In the genomic region with DNA sequence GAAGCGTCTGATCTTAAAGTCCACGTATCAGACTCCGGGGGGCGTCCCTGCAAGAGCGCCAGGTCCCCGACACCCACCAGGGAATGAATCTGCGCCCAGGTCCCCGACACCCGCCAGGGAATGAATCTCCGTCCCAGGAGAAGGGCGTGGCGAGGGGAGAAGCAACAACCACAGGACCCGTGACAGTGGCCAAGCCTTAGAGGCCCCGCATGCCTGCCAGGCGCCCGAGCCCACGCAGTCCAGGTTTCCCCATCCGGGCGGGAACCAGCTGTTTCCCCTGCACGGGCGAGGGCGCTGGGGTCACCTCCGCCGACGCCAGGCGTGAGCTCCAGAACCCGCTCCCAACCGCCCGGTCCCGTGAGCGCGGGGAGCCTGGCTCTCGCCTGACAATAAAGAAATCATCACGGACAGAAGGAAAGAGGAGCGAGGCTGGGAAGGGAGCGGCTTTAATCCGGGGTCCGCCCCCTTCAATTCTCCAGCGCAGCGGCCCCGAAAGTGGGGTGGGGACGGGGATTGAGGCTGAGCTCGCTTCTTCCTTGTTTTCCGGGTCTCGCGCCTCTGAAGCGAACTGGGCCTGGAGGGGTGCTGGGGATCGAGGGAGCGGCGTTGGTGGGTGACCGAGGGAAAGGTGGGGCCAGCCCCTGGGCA, we compare ENCODE assay signal across 8 cellular contexts. TPM values are rescaled to one million over a fixed set of nuclear protein-coding genes. Genes with fewer than 3 reads are reported as not detected.
A peak's percentile ranks its signal among the peaks of the same experiment; 100 is the strongest.
DNase-seq lines count a peak whose midpoint lies in the region; ATAC-seq and TF ChIP-seq lines count a peak whose summit lies in the region.

No MANE protein-coding gene starts in this region.

- peaks cover 20% of the 10 kb centered on the region for H3K4me1 ChIP-seq in BLaER1
- H3K4me1 ChIP-seq in HUES48 (ENCODE audit: control insufficient read depth, insufficient read depth, low read length), result no peaks in the 10 kb centered on the region
- H3K4me1 ChIP-seq in mesenchymal stem cell (ENCODE audit: control insufficient read depth, insufficient read depth, low read depth, low read length), result peaks cover 23% of the 10 kb centered on the region
- no peaks in the 10 kb centered on the region for H3K4me1 ChIP-seq in uterus

- in situ Hi-C loops in G401 (cut with HindIII; ENCODE audit: low sequenced_read_pairs), result no loop called here

- no peak overlapping the region for H3K18ac ChIP-seq in mesenchymal stem cell (ENCODE audit: low read depth in 1 of 2, low read length in 2 of 2)

- H3K9me3 Mint-ChIP-seq in chondrocyte (ENCODE audit: low read depth), result no peaks in the 10 kb centered on the region

- WGBS in mesenchymal stem cell, result 3% methylated on average over 47 of the region's 51 CpGs

- H2BK15ac ChIP-seq in mesenchymal stem cell (ENCODE audit: low read depth, poor library complexity, severe bottlenecking), result no peak overlapping the region

- H3K4me3 ChIP-seq in BLaER1 (peak overlapping the region; percentile 75), HUES48 (ENCODE audit: low read depth, low read length) (peak overlapping the region; percentile 54), mesenchymal stem cell (ENCODE audit: insufficient read depth in 1 of 2, low read depth in 1 of 2, low read length in 2 of 2) (peak overlapping the region; percentile 52 to 73), uterus (peak overlapping the region; percentile 43 to 48)

- no peak overlapping the region for H4K8ac ChIP-seq in mesenchymal stem cell (ENCODE audit: low read length)

- no peaks in the 10 kb centered on the region for H3K9me3 ChIP-seq in BLaER1
- no peaks in the 10 kb centered on the region; the same call in 1 of the 2 replicates for H3K9me3 ChIP-seq in HUES48 (ENCODE audit: control insufficient read depth, insufficient read depth, low read length)
- H3K9me3 ChIP-seq in mesenchymal stem cell (ENCODE audit: control insufficient read depth, low read length), result no peaks in the 10 kb centered on the region
- H3K9me3 ChIP-seq in uterus, result no peaks in the 10 kb centered on the region

- H3K27me3 ChIP-seq in BLaER1, result peaks cover 40% of the 10 kb centered on the region
- peaks cover 68% of the 10 kb centered on the region for H3K27me3 ChIP-seq in HUES48 (ENCODE audit: control insufficient read depth, insufficient read depth, low read length)
- H3K27me3 ChIP-seq in mesenchymal stem cell (ENCODE audit: control insufficient read depth in 1 of 2, insufficient read depth in 1 of 2, low read length in 2 of 2), result peaks cover 48 to 51% of the 10 kb centered on the region in 2 experiments
- H3K27me3 ChIP-seq in uterus, result no peaks in the 10 kb centered on the region

- TF ChIP-seq CTCF in chondrocyte (IDR thresholded peaks at IDR 0.05) (peak; percentile 18), uterus (IDR thresholded peaks at IDR 0.05) (no peak)

- peak overlapping the region; percentile 93 for H2AFZ ChIP-seq in mesenchymal stem cell (ENCODE audit: low read depth, low read length)

- H2BK5ac ChIP-seq in mesenchymal stem cell (ENCODE audit: low read depth, low read length, poor library complexity, severe bottlenecking), result no peak overlapping the region

- no peak overlapping the region for H3K4ac ChIP-seq in mesenchymal stem cell (ENCODE audit: low read depth in 1 of 2, low read length in 2 of 2)

- peaks cover 7% of the 10 kb centered on the region for H3K4me1 Mint-ChIP-seq in chondrocyte (ENCODE audit: low read depth)

- H3K36me3 Mint-ChIP-seq in chondrocyte (ENCODE audit: low read depth), result no peaks in the 10 kb centered on the region

- no peak for ATAC-seq in HG02885 (IDR thresholded peaks at IDR 0.05; ENCODE audit: poor library complexity, unreplicated experiment)

- H3K14ac ChIP-seq in mesenchymal stem cell (ENCODE audit: low read length in 2 of 2), result peak overlapping the region in 1 of 2 experiments; percentile 39

- peak overlapping the region in 1 of 2 experiments; percentile 58 for H2BK12ac ChIP-seq in mesenchymal stem cell (ENCODE audit: low read length in 2 of 2)

- no peaks in the 10 kb centered on the region for H3K79me1 ChIP-seq in mesenchymal stem cell (replicated peaks; ENCODE audit: low read length, poor library complexity, severe bottlenecking)

- H3K23ac ChIP-seq in mesenchymal stem cell (ENCODE audit: low read length in 2 of 2), result peak overlapping the region in 1 of 2 experiments; percentile 77

- H4K20me1 ChIP-seq in BLaER1, result no peaks in the 10 kb centered on the region

- no peak overlapping the region for H2AK5ac ChIP-seq in mesenchymal stem cell (ENCODE audit: low read length, severe bottlenecking)

- no peaks in the 10 kb centered on the region for H3K36me3 ChIP-seq in BLaER1
- H3K36me3 ChIP-seq in HUES48 (ENCODE audit: control insufficient read depth, insufficient read depth, low read length), result no peaks in the 10 kb centered on the region
- H3K36me3 ChIP-seq in mesenchymal stem cell (ENCODE audit: control insufficient read depth in 1 of 2, insufficient read depth in 2 of 2, low read depth in 1 of 2, low read length in 2 of 2), result peaks cover 0 to 9% of the 10 kb centered on the region in 2 experiments
- no peaks in the 10 kb centered on the region for H3K36me3 ChIP-seq in uterus

- H3K9ac ChIP-seq in BLaER1 (peak overlapping the region; percentile 59), HUES48 (ENCODE audit: low read depth, low read length) (no peak overlapping the region), mesenchymal stem cell (ENCODE audit: low read length) (peak overlapping the region; percentile 36)

- DNase-seq in chondrocyte (ENCODE audit: low spot score) (no peak), mesenchymal stem cell (no peak), uterus (peak; percentile 23 to 30), cortex of kidney (lab: John Stamatoyannopoulos, UW) (no peak), G401 (ENCODE audit: low spot score) (no peak)

- H3K27ac Mint-ChIP-seq in chondrocyte (ENCODE audit: unreplicated experiment), result no peak overlapping the region

- intact Hi-C loops in uterus (cut with DNase I; ENCODE audit: low total_unique reads), result no loop called here

- peaks cover 44% of the 10 kb centered on the region for H3K27me3 Mint-ChIP-seq in chondrocyte (ENCODE audit: low read depth)

- H3K4me3 Mint-ChIP-seq in chondrocyte (ENCODE audit: unreplicated experiment), result peak overlapping the region; percentile 75

- H2BK120ac ChIP-seq in mesenchymal stem cell (ENCODE audit: low read depth, low read length), result no peak overlapping the region

- TF ChIP-seq POLR2A in uterus (IDR thresholded peaks at IDR 0.05), result no peak

- H3K27ac ChIP-seq in BLaER1, result peak overlapping the region; percentile 43
- H3K27ac ChIP-seq in HUES48 (ENCODE audit: low read depth, low read length), result no peak overlapping the region
- H3K27ac ChIP-seq in mesenchymal stem cell (ENCODE audit: low read length, poor library complexity, severe bottlenecking), result no peak overlapping the region
- peak overlapping the region; percentile 49 to 67 for H3K27ac ChIP-seq in uterus

- H4K91ac ChIP-seq in mesenchymal stem cell (ENCODE audit: low read length), result no peak overlapping the region

- H3K4me2 ChIP-seq in BLaER1 (peak overlapping the region; percentile 99), mesenchymal stem cell (ENCODE audit: low read length, poor library complexity, severe bottlenecking) (peak overlapping the region; percentile 98)

RNA-seq across cellular contexts. Expression of gene BMS1, which starts 29.0 kb away (rescaled TPM):
- total RNA-seq in chondrocyte, result 13.9 to 19.3 TPM (median 14.1 TPM) in 3 replicates
- 11.9 TPM for polyA plus RNA-seq in mesenchymal stem cell (2013, experiment 1 of 2)
- polyA plus RNA-seq in mesenchymal stem cell (2013, experiment 2 of 2), result 11.9 TPM
- total RNA-seq in uterus, result 10 to 100 TPM in 2 of 4 donors, 1 to 10 TPM in 2; 8.5 to 29.3 (median 13.2) TPM
- 18.4 and 27.7 TPM in 2 replicates for total RNA-seq in G401 (2014; rRNA removed; shearing (Covaris generic))

Comparison
In these comparisons a context has a peak if more than half of its experiments do, and no peak if none do; other contexts are left out.
1. H3K27ac ChIP-seq: peak in BLaER1 (single experiment) and uterus (2 of 2); none in HUES48 (single experiment) and mesenchymal stem cell (single experiment).
2. DNase-seq: peak in uterus (2 of 2); none in chondrocyte (single experiment), mesenchymal stem cell (single experiment), cortex of kidney (single experiment) and G401 (single experiment).
3. Peak in every context shown above with its lines, with median percentiles within 50 percentile points of each other: H3K4me3 ChIP-seq.